Comparison of ENCODE assay signal across 19 cellular contexts in the genomic region with DNA sequence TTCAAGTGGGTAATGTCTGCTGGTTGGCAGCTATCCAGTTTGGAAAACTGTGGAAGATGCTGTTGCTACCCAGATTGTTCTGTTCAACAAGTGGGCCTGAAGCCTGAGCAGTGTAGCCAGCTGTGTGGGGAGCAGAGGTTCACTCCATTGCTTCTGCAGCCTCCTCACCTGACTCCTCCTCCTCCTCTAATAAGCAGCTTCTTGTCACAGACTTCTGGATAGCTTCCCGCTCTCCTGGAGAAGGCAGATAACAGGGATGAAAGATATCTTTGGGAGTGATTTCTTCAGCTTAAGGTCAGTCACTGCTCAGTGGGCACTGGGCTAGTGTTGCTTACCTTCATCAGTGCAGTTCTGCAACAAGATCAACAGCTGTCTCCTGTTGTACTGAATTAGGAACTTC. TPM values are rescaled to one million over a fixed set of nuclear protein-coding genes. Genes with fewer than 3 reads are reported as not detected.
A peak's percentile ranks its signal among the peaks of the same experiment; 100 is the strongest.
DNase-seq lines count a peak whose midpoint lies in the region; ATAC-seq and TF ChIP-seq lines count a peak whose summit lies in the region.
"Had no signal": no experiment of that assay in that cellular context is flagged by ENCODE, and none has a peak within 500 bp of the region (broad histone marks: within the 10 kb centered on the region; RNA-seq: fewer than 3 reads in every experiment).

No MANE protein-coding gene starts in this region.

- H3K36me3 Mint-ChIP-seq in activated CD4-positive, alpha-beta memory T cell treated with anti-CD3 and anti-CD28 coated beads, Interleukin-2, amount 10 ng/mL, durations not matched to agents 7 days and 5 days (ENCODE audit: low read depth): peaks cover 53% of the 10 kb centered on the region
- H3K36me3 Mint-ChIP-seq in activated CD4-positive, alpha-beta memory T cell treated with anti-CD3 and anti-CD28 coated beads for 36 hours: peaks cover 34% of the 10 kb centered on the region
- H3K36me3 Mint-ChIP-seq in WTC11: peaks cover 46% of the 10 kb centered on the region
- H3K36me3 Mint-ChIP-seq in nephron (ENCODE audit: low read depth): peaks cover 54% of the 10 kb centered on the region

- H3K4me3 ChIP-seq in tibial artery: no peak overlapping the region
- H3K4me3 ChIP-seq: adrenal gland, GM12878, vagina had no signal

- H3K4me1 Mint-ChIP-seq in activated CD4-positive, alpha-beta memory T cell treated with anti-CD3 and anti-CD28 coated beads, Interleukin-2, amount 10 ng/mL, durations not matched to agents 7 days and 5 days: peaks cover 40% of the 10 kb centered on the region
- H3K4me1 Mint-ChIP-seq in activated CD4-positive, alpha-beta memory T cell treated with anti-CD3 and anti-CD28 coated beads for 36 hours (ENCODE audit: low read depth): peaks cover 33% of the 10 kb centered on the region
- H3K4me1 Mint-ChIP-seq in WTC11: peaks cover 24% of the 10 kb centered on the region
- H3K4me1 Mint-ChIP-seq in nephron: peaks cover 27% of the 10 kb centered on the region

- no peak overlapping the region for H3K27ac Mint-ChIP-seq in activated CD4-positive, alpha-beta memory T cell treated with anti-CD3 and anti-CD28 coated beads, Interleukin-2, amount 10 ng/mL, durations not matched to agents 7 days and 5 days
- H3K27ac Mint-ChIP-seq in activated CD4-positive, alpha-beta memory T cell treated with anti-CD3 and anti-CD28 coated beads for 36 hours: no peak overlapping the region
- no peak overlapping the region for H3K27ac Mint-ChIP-seq in WTC11
- H3K27ac Mint-ChIP-seq in nephron: no peak overlapping the region

- DNase-seq in activated CD4-positive, alpha-beta memory T cell treated with anti-CD3 and anti-CD28 coated beads, Interleukin-2, amount 10 ng/mL, durations not matched to agents 7 days and 5 days: no peak
- DNase-seq in activated CD4-positive, alpha-beta memory T cell treated with anti-CD3 and anti-CD28 coated beads for 36 hours: no peak
- DNase-seq in DMS79 (lab: John Stamatoyannopoulos, UW) (peak; percentile 65), WTC11 (ENCODE audit: low spot score) (no peak), cerebellar nuclear complex (lab: John Stamatoyannopoulos, UW) (no peak), tibial artery (no peak)
- DNase-seq: activated CD4-positive, alpha-beta T cell treated with anti-CD3 and anti-CD28 coated beads for 48 hours; activated T-cell treated with anti-CD3 and anti-CD28 coated beads, Interleukin-2, amount 50 U/mL, for 1 hour; adrenal gland; effector CD4-positive, alpha-beta T cell; immature natural killer cell; left ventricle myocardium superior; RPMI8226 had no signal

- ATAC-seq in WTC11 (no peak), HG03442 (IDR thresholded peaks at IDR 0.05; ENCODE audit: unreplicated experiment) (no peak)
- ATAC-seq: GM12878, left ventricle myocardium superior, SK-N-SH treated with all-trans-retinoic acid at 6 μM for 48 hours had no signal

- intact Hi-C loops in activated CD4-positive, alpha-beta memory T cell treated with anti-CD3 and anti-CD28 coated beads for 36 hours (cut with micrococcal nuclease): no loop called here
- intact Hi-C loops in tibial artery (cut with DNase I; ENCODE audit: low total_unique reads): no loop called here

- H3K27ac ChIP-seq in tibial artery: no peak overlapping the region
- H3K27ac ChIP-seq: adrenal gland, parathyroid adenoma, vagina had no signal

- peak overlapping the region; percentile 18 for H3K4me3 Mint-ChIP-seq in activated CD4-positive, alpha-beta memory T cell treated with anti-CD3 and anti-CD28 coated beads, Interleukin-2, amount 10 ng/mL, durations not matched to agents 7 days and 5 days
- no peak overlapping the region for H3K4me3 Mint-ChIP-seq in activated CD4-positive, alpha-beta memory T cell treated with anti-CD3 and anti-CD28 coated beads for 36 hours
- H3K4me3 Mint-ChIP-seq in WTC11: peak overlapping the region; percentile 100; the same call in 1 of the 2 replicates
- H3K4me3 Mint-ChIP-seq in nephron: peak overlapping the region; percentile 74 to 100 (median 98)

- no peaks in the 10 kb centered on the region for H3K27me3 ChIP-seq in tibial artery
- H3K27me3 ChIP-seq: adrenal gland, vagina had no signal

- H3K4me1 ChIP-seq in tibial artery: peaks cover 0 to 40% (median 20%) of the 10 kb centered on the region in 4 donors
- H3K4me1 ChIP-seq: parathyroid adenoma had no signal

- CTCF ChIA-PET in activated CD4-positive, alpha-beta memory T cell treated with anti-CD3 and anti-CD28 coated beads, Interleukin-2, amount 10 ng/mL, durations not matched to agents 7 days and 5 days (lab: Charles Lee): interaction anchor here (6.7 kb wide), 1 partner anchor 69 kb away, joined by 79 read pairs; no protein-coding TSS in a partner anchor
- CTCF ChIA-PET in activated CD4-positive, alpha-beta memory T cell treated with anti-CD3 and anti-CD28 coated beads for 36 hours (lab: Charles Lee): interaction anchor here (0.9 to 7.2 kb wide), 3 partner anchors 68 to 393 kb away, joined by 3 to 161 read pairs (median 3); no protein-coding TSS in a partner anchor
- CTCF ChIA-PET in WTC11 (lab: Charles Lee): interaction anchor here (1.0 kb wide), 1 partner anchor 122 kb away, joined by 3 read pairs; no protein-coding TSS in a partner anchor

- no peaks in the 10 kb centered on the region for H3K9me3 ChIP-seq in tibial artery
- H3K9me3 ChIP-seq: adrenal gland, vagina had no signal

- H3K36me3 ChIP-seq in tibial artery: peaks cover 30 to 59% (median 55%) of the 10 kb centered on the region in 3 donors

- POLR2A ChIA-PET in activated CD4-positive, alpha-beta memory T cell treated with anti-CD3 and anti-CD28 coated beads, Interleukin-2, amount 10 ng/mL, durations not matched to agents 7 days and 5 days (lab: Charles Lee): interaction anchor here (0.9 to 1.1 kb wide), 3 partner anchors 43 to 325 kb away, joined by 3 read pairs; a partner anchor contains a TSS
- POLR2A ChIA-PET in activated CD4-positive, alpha-beta memory T cell treated with anti-CD3 and anti-CD28 coated beads for 36 hours (lab: Charles Lee): interaction anchor here (1.2 kb wide), 1 partner anchor 378 kb away, joined by 3 read pairs; no protein-coding TSS in a partner anchor
- POLR2A ChIA-PET in WTC11 (lab: Charles Lee): interaction anchor here (0.6 kb wide), 1 partner anchor 473 kb away, joined by 4 read pairs; no protein-coding TSS in a partner anchor

- no peaks in the 10 kb centered on the region for H3K9me3 Mint-ChIP-seq in activated CD4-positive, alpha-beta memory T cell treated with anti-CD3 and anti-CD28 coated beads, Interleukin-2, amount 10 ng/mL, durations not matched to agents 7 days and 5 days
- H3K9me3 Mint-ChIP-seq in activated CD4-positive, alpha-beta memory T cell treated with anti-CD3 and anti-CD28 coated beads for 36 hours: no peaks in the 10 kb centered on the region
- H3K9me3 Mint-ChIP-seq in WTC11 (no peaks in the 10 kb centered on the region), nephron (no peaks in the 10 kb centered on the region)
- H3K9me3 Mint-ChIP-seq: immature natural killer cell had no signal

- TF ChIP-seq CTCF in WTC11 (IDR thresholded peaks at IDR 0.05): no peak
- TF ChIP-seq CTCF in nephron (IDR thresholded peaks at IDR 0.05; ENCODE audit: unreplicated experiment in 3 of 3): no peak
- TF ChIP-seq CTCF in tibial artery (IDR thresholded peaks at IDR 0.05): no peak

- H3K27me3 Mint-ChIP-seq in activated CD4-positive, alpha-beta memory T cell treated with anti-CD3 and anti-CD28 coated beads, Interleukin-2, amount 10 ng/mL, durations not matched to agents 7 days and 5 days: peaks cover 6% of the 10 kb centered on the region
- H3K27me3 Mint-ChIP-seq in activated CD4-positive, alpha-beta memory T cell treated with anti-CD3 and anti-CD28 coated beads for 36 hours: no peaks in the 10 kb centered on the region
- H3K27me3 Mint-ChIP-seq in WTC11 (ENCODE audit: low read depth) (peaks cover 5% of the 10 kb centered on the region), nephron (ENCODE audit: low read depth) (peaks cover 19% of the 10 kb centered on the region)

TF ChIP-seq in WTC11, 78 proteins besides CTCF, POLR2A, EP300 and RAD21:
- TF ChIP-seq, protein P1, sequence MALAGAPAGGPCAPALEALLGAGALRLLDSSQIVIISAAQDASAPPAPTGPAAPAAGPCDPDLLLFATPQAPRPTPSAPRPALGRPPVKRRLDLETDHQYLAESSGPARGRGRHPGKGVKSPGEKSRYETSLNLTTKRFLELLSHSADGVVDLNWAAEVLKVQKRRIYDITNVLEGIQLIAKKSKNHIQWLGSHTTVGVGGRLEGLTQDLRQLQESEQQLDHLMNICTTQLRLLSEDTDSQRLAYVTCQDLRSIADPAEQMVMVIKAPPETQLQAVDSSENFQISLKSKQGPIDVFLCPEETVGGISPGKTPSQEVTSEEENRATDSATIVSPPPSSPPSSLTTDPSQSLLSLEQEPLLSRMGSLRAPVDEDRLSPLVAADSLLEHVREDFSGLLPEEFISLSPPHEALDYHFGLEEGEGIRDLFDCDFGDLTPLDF (CRISPR knock-in tag; IDR thresholded peaks at IDR 0.05): no peak

RNA-seq across cellular contexts. Expression of a gene that starts 2.0 kb away (rescaled TPM):
- 10 to 100 TPM; 37.6 to 38.8 TPM for total RNA-seq in activated CD4-positive, alpha-beta memory T cell treated with anti-CD3 and anti-CD28 coated beads, Interleukin-2, amount 10 ng/mL, durations not matched to agents 7 days and 5 days
- 10 to 100 TPM; 54.1 to 55.7 TPM for total RNA-seq in activated CD4-positive, alpha-beta memory T cell treated with anti-CD3 and anti-CD28 coated beads for 36 hours
- 53.9 to 57.7 TPM (median 54.7 TPM) in 3 replicates for total RNA-seq in WTC11 (2021)

RNA-seq across cellular contexts. Expression of a gene that starts 45.0 kb away (rescaled TPM):
- total RNA-seq in activated CD4-positive, alpha-beta memory T cell treated with anti-CD3 and anti-CD28 coated beads, Interleukin-2, amount 10 ng/mL, durations not matched to agents 7 days and 5 days: 100 to 1,000 TPM; 225 to 229 TPM
- total RNA-seq in activated CD4-positive, alpha-beta memory T cell treated with anti-CD3 and anti-CD28 coated beads for 36 hours: 100 to 1,000 TPM; 188 to 210 TPM
- 151 to 160 TPM (median 155 TPM) in 3 replicates for total RNA-seq in WTC11 (2021)

RNA-seq across cellular contexts. Expression of a gene that starts 50.2 kb away (rescaled TPM):
- 10 to 100 TPM; 30.3 to 30.8 TPM for total RNA-seq in activated CD4-positive, alpha-beta memory T cell treated with anti-CD3 and anti-CD28 coated beads, Interleukin-2, amount 10 ng/mL, durations not matched to agents 7 days and 5 days
- total RNA-seq in activated CD4-positive, alpha-beta memory T cell treated with anti-CD3 and anti-CD28 coated beads for 36 hours: 10 to 100 TPM; 30.1 to 31.6 TPM
- 35.1 to 44.9 TPM (median 44.5 TPM) in 3 replicates for total RNA-seq in WTC11 (2021)
